Comparison of ENCODE assay signal across 24 cellular contexts in the genomic region with DNA sequence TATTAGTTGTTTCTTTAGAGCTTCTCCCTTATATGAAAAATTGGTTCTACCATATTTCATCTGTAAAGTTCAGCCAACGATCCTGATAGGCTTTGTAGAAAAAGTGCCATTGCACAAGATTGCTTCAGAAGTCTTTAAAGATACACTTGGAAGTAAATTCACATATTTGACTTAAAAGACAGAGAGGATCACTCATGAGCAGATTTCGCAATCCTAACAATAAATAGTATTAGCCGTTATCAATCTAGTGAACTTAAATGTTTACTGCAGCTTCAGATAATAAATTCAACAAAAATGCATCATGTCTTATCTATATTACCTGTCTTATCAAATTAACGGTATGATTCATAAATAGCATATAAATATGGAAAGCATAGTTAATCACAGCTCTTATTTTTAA. TPM values are rescaled to one million over a fixed set of nuclear protein-coding genes. Genes with fewer than 3 reads are reported as not detected.
DNase-seq lines count a peak whose midpoint lies in the region; ATAC-seq, FAIRE-seq and TF ChIP-seq lines count a peak whose summit lies in the region.
"Had no signal": no experiment of that assay in that cellular context is flagged by ENCODE, and none has a peak within 500 bp of the region (broad histone marks: within the 10 kb centered on the region; RNA-seq: fewer than 3 reads in every experiment).

No MANE protein-coding gene starts in this region.

- TF ChIP-seq POLR2A in HepG2 (IDR thresholded peaks at IDR 0.05; ENCODE audit: insufficient read depth in 1 of 2, low read depth in 2 of 2, low read length in 2 of 2) (no peak), right lobe of liver (IDR thresholded peaks at IDR 0.05) (no peak), K562 (conservative IDR thresholded peaks at IDR 0.05) (no peak)

- CTCF ChIA-PET in HepG2 (lab: Yijun Ruan, JAX; ENCODE audit: low intra/inter-chr PET ratio, low total read pairs) (no interaction called here), K562 (lab: Yijun Ruan, JAX; ENCODE audit: low intra/inter-chr PET ratio) (no interaction called here)

- H3K27ac ChIP-seq in HepG2 (ENCODE audit: extremely low read length, insufficient read depth, low read length) = no peak overlapping the region
- no peak overlapping the region for H3K27ac ChIP-seq in right lobe of liver
- H3K27ac ChIP-seq in K562 (ENCODE audit: extremely low read depth, low read depth, low read length) = no peak overlapping the region
- H3K27ac ChIP-seq in hepatocyte = peak overlapping the region; percentile 47
- H3K27ac ChIP-seq: 22Rv1 had no signal

- no peak for FAIRE-seq in HepG2 (lab: Jason Lieb, UNC)
- FAIRE-seq in K562 (lab: Jason Lieb, UNC) = no peak
- FAIRE-seq: GM12891, GM18507, H54 had no signal

- H3K36me3 ChIP-seq in HepG2 (replicated peaks in 1 of 2; ENCODE audit: control insufficient read depth in 1 of 2, insufficient read depth in 2 of 2, low read length in 2 of 2) (no peaks in the 10 kb centered on the region), right lobe of liver (no peaks in the 10 kb centered on the region), K562 (ENCODE audit: control insufficient read depth, insufficient read depth, low read length) (no peaks in the 10 kb centered on the region), hepatocyte (replicated peaks; ENCODE audit: insufficient read depth, low read depth) (no peaks in the 10 kb centered on the region)
- H3K36me3 ChIP-seq: HAP-1 had no signal

- ATAC-seq in HepG2 (no peak), right lobe of liver (no peak), K562 (no peak)
- ATAC-seq: GM23338 had no signal

- H4K20me1 ChIP-seq in HepG2 (ENCODE audit: insufficient read depth, low read length) = no peaks in the 10 kb centered on the region
- no peaks in the 10 kb centered on the region for H4K20me1 ChIP-seq in K562 (replicated peaks; ENCODE audit: control insufficient read depth, insufficient read depth, low read length)
- no peaks in the 10 kb centered on the region for H4K20me1 ChIP-seq in hepatocyte (ENCODE audit: insufficient read depth, poor library complexity, severe bottlenecking)

- intact Hi-C loops in HepG2 (cut with micrococcal nuclease; ENCODE audit: unreplicated experiment) (no loop called here), right lobe of liver (cut with DNase I) (no loop called here), K562 (cut with micrococcal nuclease) (no loop called here)

- H3K4me3 ChIP-seq in HepG2 (replicated peaks in 1 of 3; ENCODE audit: insufficient read depth in 1 of 3, low read depth in 2 of 3, low read length in 3 of 3) = no peak overlapping the region
- no peak overlapping the region for H3K4me3 ChIP-seq in right lobe of liver
- H3K4me3 ChIP-seq in K562 = no peak overlapping the region
- no peak overlapping the region for H3K4me3 ChIP-seq in hepatocyte
- H3K4me3 ChIP-seq: GM23338, HAP-1 had no signal

- TF ChIP-seq EP300 in HepG2 (IDR thresholded peaks at IDR 0.05; ENCODE audit: low read depth in 2 of 2, low read length in 2 of 2) (no peak), HepG2 (CRISPR knock-in tag; IDR thresholded peaks at IDR 0.05; ENCODE audit: borderline replicate concordance) (no peak), K562 (IDR thresholded peaks at IDR 0.05; ENCODE audit: low read length) (no peak)

- no peak for TF ChIP-seq RAD21 in HepG2 (CRISPR knock-in tag; IDR thresholded peaks at IDR 0.05)
- no peak for TF ChIP-seq RAD21 in K562 (CRISPR knock-in tag; conservative IDR thresholded peaks at IDR 0.05 in 1 of 2, IDR thresholded peaks at IDR 0.05 in 1 of 2)

- in situ Hi-C loops in HepG2 (cut with HindIII; ENCODE audit: extremely low pct_ligation_motif_present, low pct_unique_long_range_greater_than_20kb) (no loop called here), K562 (cut with MboI) (no loop called here)

- BruUV-seq in HepG2 (replicated peaks; lab: Mats Ljungman, UMichigan) (no TSS peak), K562 (replicated peaks; lab: Mats Ljungman, UMichigan) (no TSS peak)

- no peaks in the 10 kb centered on the region for H3K9me2 ChIP-seq in hepatocyte (replicated peaks; ENCODE audit: insufficient read depth)

- DNase-seq in HepG2 (ENCODE audit: low spot score) (no peak), right lobe of liver (no peak), K562 (ENCODE audit: extremely low read depth in 1 of 4, low spot score in 3 of 4) (no peak), hepatocyte (ENCODE audit: low spot score) (no peak), A172 (ENCODE audit: low spot score) (no peak), epidermal melanocyte (ENCODE audit: insufficient read length, low spot score) (no peak), kidney glomerular epithelial cell (lab: John Stamatoyannopoulos, UW) (no peak)
- DNase-seq: C1 segment of cervical spinal cord; Calu3; CD4-positive, alpha-beta memory T cell; COR-L47; DMS53; DMS79 treated with DMSO at 0.1 percent for 48 hours; GF-D8 had no signal

- H3K9ac ChIP-seq in HepG2 (ENCODE audit: insufficient read depth, low read depth, low read length) (no peak overlapping the region), K562 (ENCODE audit: insufficient read depth in 1 of 2, low read depth in 2 of 2, low read length in 2 of 2) (no peak overlapping the region)

- H3K9me3 ChIP-seq in HepG2 (ENCODE audit: low read length) = no peaks in the 10 kb centered on the region
- no peaks in the 10 kb centered on the region for H3K9me3 ChIP-seq in right lobe of liver
- H3K9me3 ChIP-seq in K562 (replicated peaks; ENCODE audit: control insufficient read depth, insufficient read depth, low read depth, low read length) = no peaks in the 10 kb centered on the region
- no peaks in the 10 kb centered on the region for H3K9me3 ChIP-seq in hepatocyte (ENCODE audit: low read depth)
- H3K9me3 ChIP-seq: HAP-1 had no signal

- TF ChIP-seq CTCF in HepG2 (CRISPR knock-in tag; IDR thresholded peaks at IDR 0.05) = no peak
- no peak for TF ChIP-seq CTCF in right lobe of liver (IDR thresholded peaks at IDR 0.05)
- no peak for TF ChIP-seq CTCF in K562 (IDR thresholded peaks at IDR 0.05 in 2 of 3, conservative IDR thresholded peaks at IDR 0.05 in 1 of 3; ENCODE audit: insufficient read depth in 2 of 3, low read depth in 1 of 3, low read length in 3 of 3)
- no peak for TF ChIP-seq CTCF in hepatocyte (IDR thresholded peaks at IDR 0.05; ENCODE audit: poor library complexity)

- 57% methylated on average over 4 of the region's 4 CpGs for WGBS in HepG2 (ENCODE audit: low lambda C conversion rate)
- 47% methylated on average over 4 of the region's 4 CpGs for WGBS in right lobe of liver (ENCODE audit: insufficient coverage, low coverage, low lambda C conversion rate, missing lambda C conversion rate)
- under 1% methylated on average over 4 of the region's 4 CpGs for WGBS in K562 (ENCODE audit: insufficient coverage, low coverage, missing lambda C conversion rate)
- 58% methylated on average over 4 of the region's 4 CpGs for WGBS in hepatocyte (ENCODE audit: low lambda C conversion rate, missing lambda C conversion rate)

- H3K4me1 ChIP-seq in HepG2 (ENCODE audit: insufficient read depth, low read length) = peaks cover 58% of the 10 kb centered on the region
- H3K4me1 ChIP-seq in right lobe of liver = peaks cover 0 to 29% (median 11%) of the 10 kb centered on the region in 4 donors
- H3K4me1 ChIP-seq in K562 (replicated peaks in 1 of 2; ENCODE audit: control insufficient read depth in 2 of 2, insufficient read depth in 2 of 2, low read length in 2 of 2) = no peaks in the 10 kb centered on the region
- H3K4me1 ChIP-seq in hepatocyte (ENCODE audit: insufficient read depth) = peaks cover 20% of the 10 kb centered on the region
- H3K4me1 ChIP-seq: HAP-1 had no signal

- POLR2A ChIA-PET in HepG2 (lab: Yijun Ruan, JAX) (no interaction called here), K562 (lab: Yijun Ruan, JAX) (no interaction called here)

- H3K4me2 ChIP-seq in HepG2 (ENCODE audit: low read depth, low read length) = no peak overlapping the region
- H3K4me2 ChIP-seq in K562 (ENCODE audit: insufficient read depth, low read length) = no peak overlapping the region
- H3K4me2 ChIP-seq in hepatocyte = no peak overlapping the region
- H3K4me2 ChIP-seq: GM23338 had no signal

- no peaks in the 10 kb centered on the region for H3K27me3 ChIP-seq in HepG2 (ENCODE audit: control insufficient read depth in 1 of 2, insufficient read depth in 2 of 2, low read length in 2 of 2)
- H3K27me3 ChIP-seq in right lobe of liver = no peaks in the 10 kb centered on the region
- no peaks in the 10 kb centered on the region for H3K27me3 ChIP-seq in K562 (ENCODE audit: control insufficient read depth in 2 of 2, insufficient read depth in 2 of 2, low read length in 2 of 2)
- no peaks in the 10 kb centered on the region for H3K27me3 ChIP-seq in hepatocyte

- H3K79me2 ChIP-seq in HepG2 (ENCODE audit: insufficient read depth, low read length) (no peaks in the 10 kb centered on the region), K562 (ENCODE audit: control insufficient read depth, insufficient read depth, low read length) (no peaks in the 10 kb centered on the region), hepatocyte (no peaks in the 10 kb centered on the region)

- no peaks in the 10 kb centered on the region for H3K9me1 ChIP-seq in K562 (ENCODE audit: control insufficient read depth, insufficient read depth, low read length)

- H2AFZ ChIP-seq in HepG2 (ENCODE audit: low read length) = no peak overlapping the region
- no peak overlapping the region for H2AFZ ChIP-seq in K562 (ENCODE audit: low read depth, low read length)
- no peak overlapping the region for H2AFZ ChIP-seq in hepatocyte
- H2AFZ ChIP-seq: GM23338 had no signal

RNA-seq across cellular contexts. Expression of gene SLC17A4, which starts 8.7 kb away (rescaled TPM):
- total RNA-seq in HepG2 (2016; rRNA removed; fragmentation: Illumina TruSeq; extraction: Trizol) (0.07 TPM in 2 replicates), right lobe of liver (10 to 100 TPM in 4 of 6 experiments, 1 to 10 TPM in 2; 6.8 to 23.7 (median 19.5) TPM), K562 (2014; rRNA removed) (not detected in 2 replicates), K562 (2014; rRNA removed; fragmentation: Illumina TruSeq; extraction: Trizol) (not detected in 2 replicates), K562 (2015; rRNA removed; fragmentation: Illumina TruSeq; extraction: Trizol) (not detected in 2 replicates), K562 (2021) (not detected in 2 replicates), hepatocyte (8.9 and 9.6 TPM in 2 replicates)
- not detected in 2 replicates for total RNA-seq in HepG2 (2016; cell fraction: cytosol; rRNA removed; fragmentation: Illumina TruSeq; extraction: Trizol; ENCODE audit: low read depth)
- total RNA-seq in HepG2 (2016; cell fraction: insoluble cytoplasmic fraction; rRNA removed; fragmentation: Illumina TruSeq; extraction: Trizol) = not detected in 2 replicates
- total RNA-seq in HepG2 (2016; cell fraction: membrane; rRNA removed; fragmentation: Illumina TruSeq; extraction: Trizol) = not detected in 2 replicates
- 0.16 and 0.22 TPM in 2 replicates for total RNA-seq in HepG2 (2016; cell fraction: nucleus; rRNA removed; fragmentation: Illumina TruSeq; extraction: Trizol)
- polyA plus RNA-seq in HepG2 (2011; rRNA removed) (0.04 TPM in 1 of 2 replicates, not detected in the other), K562 (2011; rRNA removed) (not detected in 2 replicates), K562 (2014; fragmentation: Illumina TruSeq; extraction: Trizol) (not detected in 2 replicates), K562 (2014; fragmentation: Nextera tagmentation; extraction: Ambion mirVana) (not detected), K562 (2014; rRNA removed) (not detected in 2 replicates), hepatocyte (5.2 and 6.3 TPM in 2 replicates)
- polyA plus RNA-seq in HepG2 (2011; cell fraction: cytosol; rRNA removed) = not detected in 2 replicates
- 0.05 and 0.10 TPM in 2 replicates for polyA plus RNA-seq in HepG2 (2011; cell fraction: nucleus; rRNA removed)
- 0.08 and 0.56 TPM in 2 replicates for polyA plus RNA-seq in HepG2 (2012)
- not detected in 2 replicates for polyA plus RNA-seq in HepG2 (2016; cell fraction: cytosol; fragmentation: Illumina TruSeq; extraction: Trizol; ENCODE audit: low read depth)
- polyA plus RNA-seq in HepG2 (2016; cell fraction: insoluble cytoplasmic fraction; fragmentation: Illumina TruSeq; extraction: Trizol; ENCODE audit: low read depth) = not detected in 2 replicates
- not detected in 2 replicates for polyA plus RNA-seq in HepG2 (2016; cell fraction: membrane; fragmentation: Illumina TruSeq; extraction: Trizol; ENCODE audit: low read depth)
- polyA plus RNA-seq in HepG2 (2016; cell fraction: nucleus; fragmentation: Illumina TruSeq; extraction: Trizol; ENCODE audit: insufficient read depth, low read depth) = 0.40 and 0.76 TPM in 2 replicates
- polyA minus RNA-seq in HepG2 (2011; rRNA and poly(A)+ RNA removed; ENCODE audit: low replicate concordance) = 0.14 TPM in 1 of 2 replicates, not detected in the other
- polyA minus RNA-seq in HepG2 (2011; cell fraction: cytosol; rRNA and poly(A)+ RNA removed) = not detected in 2 replicates
- polyA minus RNA-seq in HepG2 (2011; cell fraction: nucleus; rRNA and poly(A)+ RNA removed) = 0.25 and 0.26 TPM in 2 replicates
- not detected in 2 replicates for total RNA-seq in K562 (2011; cell fraction: chromatin; rRNA removed; ENCODE audit: low replicate concordance)
- not detected in 2 replicates for total RNA-seq in K562 (2011; cell fraction: nucleolus; rRNA removed)
- total RNA-seq in K562 (2011; cell fraction: nucleoplasm; rRNA removed) = not detected in 2 replicates
- not detected in 2 replicates for polyA plus RNA-seq in K562 (2011; cell fraction: cytosol; rRNA removed)
- polyA plus RNA-seq in K562 (2011; cell fraction: nucleus; rRNA removed) = not detected in 2 replicates
- polyA plus RNA-seq in K562 (2012) = not detected in 2 replicates
- polyA minus RNA-seq in K562 (2011; rRNA and poly(A)+ RNA removed) = not detected in 2 replicates
- polyA minus RNA-seq in K562 (2011; cell fraction: cytosol; rRNA and poly(A)+ RNA removed) = not detected in 2 replicates
- polyA minus RNA-seq in K562 (2011; cell fraction: nucleus; rRNA and poly(A)+ RNA removed) = not detected in 2 replicates
- total RNA-seq in A172 (2014; rRNA removed; shearing (Covaris generic)) = not detected in 2 replicates
- total RNA-seq: A673; CD4-positive, alpha-beta memory T cell; Daoy; G401; GM23338 had no signal
- polyA plus RNA-seq: BJ; CD4-positive, alpha-beta memory T cell; GM23338 had no signal

Comparison
In these comparisons a context has a peak if more than half of its experiments do, and no peak if none do; other contexts are left out.
1. Of the 241 proteins assayed by ChIP-seq in both HepG2 and K562: peak only in HepG2: none; only in K562: none; in both: CEBPB and CEBPG; in neither: 239.